ENCODE assay signal across 1 cellular context in genomic region chr11:76320929-76321328, GRCh38.
TF ChIP-seq lines count a peak whose summit lies in the region.

No MANE protein-coding gene starts in this region.

TF ChIP-seq in K562, 482 proteins besides CTCF, POLR2A, EP300 and RAD21 (continued from another document):
- TF ChIP-seq THRB (CRISPR knock-in tag; conservative IDR thresholded peaks at IDR 0.05) (no peak), ZNF589 (CRISPR knock-in tag; IDR thresholded peaks at IDR 0.05; ENCODE audit: low read depth) (no peak), BCOR (IDR thresholded peaks at IDR 0.05) (peak; percentile 27; the same call in 1 of the 2 replicates)
